Comparison of ENCODE assay signal across 1 cellular context in the genomic region with DNA sequence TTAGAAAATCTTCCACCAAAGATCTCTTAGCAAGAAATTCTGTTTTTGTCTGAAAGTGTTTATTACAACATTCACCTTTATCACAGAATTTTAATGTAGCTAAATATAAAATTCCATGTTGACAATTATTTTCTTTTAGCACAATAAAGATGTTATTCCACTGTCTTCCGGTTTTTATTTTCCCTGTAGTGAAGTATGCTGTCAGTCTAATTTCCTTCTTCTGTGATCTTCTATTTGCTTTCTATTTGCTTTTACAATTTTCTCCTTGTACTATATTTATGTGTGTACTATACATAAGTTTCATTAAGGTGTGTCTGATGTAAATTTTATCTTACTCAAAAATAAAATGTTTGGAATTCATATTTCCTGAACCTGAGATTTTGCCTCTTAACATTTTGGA.
A peak's percentile ranks its signal among the peaks of the same experiment; 100 is the strongest.
TF ChIP-seq lines count a peak whose summit lies in the region.

No MANE protein-coding gene starts in this region.

TF ChIP-seq in WTC11, 78 proteins besides CTCF, POLR2A, EP300 and RAD21 (continued from another document):
- TF ChIP-seq, protein P1, sequence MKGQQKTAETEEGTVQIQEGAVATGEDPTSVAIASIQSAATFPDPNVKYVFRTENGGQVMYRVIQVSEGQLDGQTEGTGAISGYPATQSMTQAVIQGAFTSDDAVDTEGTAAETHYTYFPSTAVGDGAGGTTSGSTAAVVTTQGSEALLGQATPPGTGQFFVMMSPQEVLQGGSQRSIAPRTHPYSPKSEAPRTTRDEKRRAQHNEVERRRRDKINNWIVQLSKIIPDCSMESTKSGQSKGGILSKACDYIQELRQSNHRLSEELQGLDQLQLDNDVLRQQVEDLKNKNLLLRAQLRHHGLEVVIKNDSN (CRISPR knock-in tag; IDR thresholded peaks at IDR 0.05): no peak
- TF ChIP-seq ZNF138 (CRISPR knock-in tag; conservative IDR thresholded peaks at IDR 0.05): no peak
- no peak for TF ChIP-seq EMX1 (CRISPR knock-in tag; IDR thresholded peaks at IDR 0.05)
- no peak for TF ChIP-seq FOXP1 (CRISPR knock-in tag; IDR thresholded peaks at IDR 0.05; ENCODE audit: borderline replicate concordance)
- TF ChIP-seq, protein P2, sequence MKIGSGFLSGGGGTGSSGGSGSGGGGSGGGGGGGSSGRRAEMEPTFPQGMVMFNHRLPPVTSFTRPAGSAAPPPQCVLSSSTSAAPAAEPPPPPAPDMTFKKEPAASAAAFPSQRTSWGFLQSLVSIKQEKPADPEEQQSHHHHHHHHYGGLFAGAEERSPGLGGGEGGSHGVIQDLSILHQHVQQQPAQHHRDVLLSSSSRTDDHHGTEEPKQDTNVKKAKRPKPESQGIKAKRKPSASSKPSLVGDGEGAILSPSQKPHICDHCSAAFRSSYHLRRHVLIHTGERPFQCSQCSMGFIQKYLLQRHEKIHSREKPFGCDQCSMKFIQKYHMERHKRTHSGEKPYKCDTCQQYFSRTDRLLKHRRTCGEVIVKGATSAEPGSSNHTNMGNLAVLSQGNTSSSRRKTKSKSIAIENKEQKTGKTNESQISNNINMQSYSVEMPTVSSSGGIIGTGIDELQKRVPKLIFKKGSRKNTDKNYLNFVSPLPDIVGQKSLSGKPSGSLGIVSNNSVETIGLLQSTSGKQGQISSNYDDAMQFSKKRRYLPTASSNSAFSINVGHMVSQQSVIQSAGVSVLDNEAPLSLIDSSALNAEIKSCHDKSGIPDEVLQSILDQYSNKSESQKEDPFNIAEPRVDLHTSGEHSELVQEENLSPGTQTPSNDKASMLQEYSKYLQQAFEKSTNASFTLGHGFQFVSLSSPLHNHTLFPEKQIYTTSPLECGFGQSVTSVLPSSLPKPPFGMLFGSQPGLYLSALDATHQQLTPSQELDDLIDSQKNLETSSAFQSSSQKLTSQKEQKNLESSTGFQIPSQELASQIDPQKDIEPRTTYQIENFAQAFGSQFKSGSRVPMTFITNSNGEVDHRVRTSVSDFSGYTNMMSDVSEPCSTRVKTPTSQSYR (CRISPR knock-in tag; IDR thresholded peaks at IDR 0.05): no peak
- TF ChIP-seq FOXJ3 (CRISPR knock-in tag; IDR thresholded peaks at IDR 0.05; ENCODE audit: borderline replicate concordance): no peak
- peak; percentile 82; the same call in 1 of the 2 replicates for TF ChIP-seq ZNF317 (CRISPR knock-in tag; IDR thresholded peaks at IDR 0.05; ENCODE audit: borderline replicate concordance, low read depth)
